ENCODE assay signal across 1 cellular context in the genomic region with DNA sequence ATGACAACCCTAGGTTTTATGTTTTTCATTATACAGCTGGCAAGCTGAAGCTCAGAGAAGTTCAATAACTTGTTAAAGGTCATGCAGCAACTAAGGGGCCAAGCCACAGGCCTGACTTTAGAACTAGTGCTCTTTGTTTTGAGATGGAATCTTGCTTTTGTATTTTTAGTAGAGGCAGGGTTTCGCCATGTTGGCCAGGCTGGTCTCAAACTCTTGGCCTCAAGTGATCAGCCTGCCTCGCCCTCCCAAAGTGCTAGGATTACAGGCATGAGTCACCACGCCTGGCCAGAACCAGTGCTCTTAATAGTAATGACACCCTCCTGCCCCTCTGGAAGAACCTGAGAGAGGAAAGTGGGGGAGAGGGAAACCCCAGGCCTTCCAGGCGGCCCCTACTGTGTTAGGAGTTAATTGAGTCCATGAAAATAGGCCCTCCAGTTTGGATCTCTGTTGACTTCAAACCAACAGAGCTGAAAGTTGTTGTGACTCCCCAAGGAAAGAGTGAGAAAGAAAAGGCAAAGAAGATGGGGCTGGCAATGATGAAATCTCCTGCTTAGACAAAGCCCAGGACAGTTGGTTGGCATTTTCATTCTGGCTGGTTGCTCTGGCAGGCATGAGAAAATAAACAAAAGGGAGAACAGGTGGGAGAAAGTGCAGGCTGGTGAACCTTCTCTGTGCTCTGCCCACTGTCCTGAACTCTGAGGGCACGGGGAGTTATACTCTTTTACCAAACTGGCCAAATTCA.
TF ChIP-seq lines count a peak whose summit lies in the region.

No MANE protein-coding gene starts in this region.

TF ChIP-seq in K562, 482 proteins besides CTCF, POLR2A, EP300 and RAD21 (continues in another document):
- TF ChIP-seq CBFA2T2 (conservative IDR thresholded peaks at IDR 0.05) (no peak), RBM17 (IDR thresholded peaks at IDR 0.05; ENCODE audit: borderline replicate concordance, low read depth, low read length) (no peak), ZBTB7A (IDR thresholded peaks at IDR 0.05; ENCODE audit: borderline replicate concordance, control insufficient read depth, low read depth, low read length) (no peak), HDAC6 (IDR thresholded peaks at IDR 0.05; ENCODE audit: low read depth, low read length) (no peak), FOXJ3 (CRISPR knock-in tag; IDR thresholded peaks at IDR 0.05) (no peak), JUND (IDR thresholded peaks at IDR 0.05; ENCODE audit: borderline replicate concordance, low read depth, low read length) (peak; percentile 75), JUND (tag; IDR thresholded peaks at IDR 0.05; ENCODE audit: borderline replicate concordance, low read depth, low read length) (peak; percentile 43; the same call in 1 of the 3 replicates), SMARCA4 (IDR thresholded peaks at IDR 0.05) (no peak), TAF15 (IDR thresholded peaks at IDR 0.05; ENCODE audit: low read depth, low read length) (no peak), ZNF23 (CRISPR knock-in tag; IDR thresholded peaks at IDR 0.05) (no peak), RCOR1 (IDR thresholded peaks at IDR 0.05; ENCODE audit: borderline replicate concordance in 1 of 2, low read depth in 2 of 2, low read length in 2 of 2) (no peak), MTF1 (CRISPR knock-in tag; IDR thresholded peaks at IDR 0.05; ENCODE audit: borderline replicate concordance) (no peak), PTTG1 (tag; IDR thresholded peaks at IDR 0.05; ENCODE audit: low read depth) (no peak), TARDBP (IDR thresholded peaks at IDR 0.05) (no peak), MYBL2 (IDR thresholded peaks at IDR 0.05; ENCODE audit: low read depth) (no peak), MYBL2 (CRISPR knock-in tag; IDR thresholded peaks at IDR 0.05; ENCODE audit: borderline replicate concordance) (no peak), NCOR1 (IDR thresholded peaks at IDR 0.05) (no peak), MBD2 (IDR thresholded peaks at IDR 0.05; ENCODE audit: borderline replicate concordance, low read depth) (no peak), NCOA1 (IDR thresholded peaks at IDR 0.05; ENCODE audit: low read depth) (no peak), HSF4 (CRISPR knock-in tag; IDR thresholded peaks at IDR 0.05; ENCODE audit: borderline replicate concordance) (no peak), ZNF717 (CRISPR knock-in tag; IDR thresholded peaks at IDR 0.05) (no peak), SIRT6 (IDR thresholded peaks at IDR 0.05; ENCODE audit: low read depth, low read length) (no peak), CEBPB (tag; IDR thresholded peaks at IDR 0.05) (no peak), ZNF143 (CRISPR knock-in tag; IDR thresholded peaks at IDR 0.05) (no peak), NR1H2 (CRISPR knock-in tag; IDR thresholded peaks at IDR 0.05) (no peak), PML (IDR thresholded peaks at IDR 0.05; ENCODE audit: low read length) (0 out of 2 replicates have a peak, but pooled peaks have one; percentile 13), IFI16 (CRISPR knock-in tag; IDR thresholded peaks at IDR 0.05) (no peak), PCBP2 (IDR thresholded peaks at IDR 0.05; ENCODE audit: low read depth, low read length, poor library complexity, severe bottlenecking) (no peak), MCM3 (IDR thresholded peaks at IDR 0.05) (no peak), JUN (IDR thresholded peaks at IDR 0.05; ENCODE audit: borderline replicate concordance, low read depth, low read length) (peak; percentile 5; the same call in 1 of the 2 replicates), JUN (CRISPR knock-in tag; IDR thresholded peaks at IDR 0.05; ENCODE audit: borderline replicate concordance) (no peak)
- TF ChIP-seq, protein P1, sequence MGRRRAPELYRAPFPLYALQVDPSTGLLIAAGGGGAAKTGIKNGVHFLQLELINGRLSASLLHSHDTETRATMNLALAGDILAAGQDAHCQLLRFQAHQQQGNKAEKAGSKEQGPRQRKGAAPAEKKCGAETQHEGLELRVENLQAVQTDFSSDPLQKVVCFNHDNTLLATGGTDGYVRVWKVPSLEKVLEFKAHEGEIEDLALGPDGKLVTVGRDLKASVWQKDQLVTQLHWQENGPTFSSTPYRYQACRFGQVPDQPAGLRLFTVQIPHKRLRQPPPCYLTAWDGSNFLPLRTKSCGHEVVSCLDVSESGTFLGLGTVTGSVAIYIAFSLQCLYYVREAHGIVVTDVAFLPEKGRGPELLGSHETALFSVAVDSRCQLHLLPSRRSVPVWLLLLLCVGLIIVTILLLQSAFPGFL (CRISPR knock-in tag; IDR thresholded peaks at IDR 0.05): no peak
- TF ChIP-seq, protein P2, sequence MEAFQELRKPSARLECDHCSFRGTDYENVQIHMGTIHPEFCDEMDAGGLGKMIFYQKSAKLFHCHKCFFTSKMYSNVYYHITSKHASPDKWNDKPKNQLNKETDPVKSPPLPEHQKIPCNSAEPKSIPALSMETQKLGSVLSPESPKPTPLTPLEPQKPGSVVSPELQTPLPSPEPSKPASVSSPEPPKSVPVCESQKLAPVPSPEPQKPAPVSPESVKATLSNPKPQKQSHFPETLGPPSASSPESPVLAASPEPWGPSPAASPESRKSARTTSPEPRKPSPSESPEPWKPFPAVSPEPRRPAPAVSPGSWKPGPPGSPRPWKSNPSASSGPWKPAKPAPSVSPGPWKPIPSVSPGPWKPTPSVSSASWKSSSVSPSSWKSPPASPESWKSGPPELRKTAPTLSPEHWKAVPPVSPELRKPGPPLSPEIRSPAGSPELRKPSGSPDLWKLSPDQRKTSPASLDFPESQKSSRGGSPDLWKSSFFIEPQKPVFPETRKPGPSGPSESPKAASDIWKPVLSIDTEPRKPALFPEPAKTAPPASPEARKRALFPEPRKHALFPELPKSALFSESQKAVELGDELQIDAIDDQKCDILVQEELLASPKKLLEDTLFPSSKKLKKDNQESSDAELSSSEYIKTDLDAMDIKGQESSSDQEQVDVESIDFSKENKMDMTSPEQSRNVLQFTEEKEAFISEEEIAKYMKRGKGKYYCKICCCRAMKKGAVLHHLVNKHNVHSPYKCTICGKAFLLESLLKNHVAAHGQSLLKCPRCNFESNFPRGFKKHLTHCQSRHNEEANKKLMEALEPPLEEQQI (IDR thresholded peaks at IDR 0.05): no peak
- TF ChIP-seq, protein P3, sequence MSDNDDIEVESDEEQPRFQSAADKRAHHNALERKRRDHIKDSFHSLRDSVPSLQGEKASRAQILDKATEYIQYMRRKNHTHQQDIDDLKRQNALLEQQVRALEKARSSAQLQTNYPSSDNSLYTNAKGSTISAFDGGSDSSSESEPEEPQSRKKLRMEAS (CRISPR knock-in tag; IDR thresholded peaks at IDR 0.05): no peak
- TF ChIP-seq, protein P4, sequence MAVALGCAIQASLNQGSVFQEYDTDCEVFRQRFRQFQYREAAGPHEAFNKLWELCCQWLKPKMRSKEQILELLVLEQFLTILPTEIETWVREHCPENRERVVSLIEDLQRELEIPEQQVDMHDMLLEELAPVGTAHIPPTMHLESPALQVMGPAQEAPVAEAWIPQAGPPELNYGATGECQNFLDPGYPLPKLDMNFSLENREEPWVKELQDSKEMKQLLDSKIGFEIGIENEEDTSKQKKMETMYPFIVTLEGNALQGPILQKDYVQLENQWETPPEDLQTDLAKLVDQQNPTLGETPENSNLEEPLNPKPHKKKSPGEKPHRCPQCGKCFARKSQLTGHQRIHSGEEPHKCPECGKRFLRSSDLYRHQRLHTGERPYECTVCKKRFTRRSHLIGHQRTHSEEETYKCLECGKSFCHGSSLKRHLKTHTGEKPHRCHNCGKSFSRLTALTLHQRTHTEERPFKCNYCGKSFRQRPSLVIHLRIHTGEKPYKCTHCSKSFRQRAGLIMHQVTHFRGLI (CRISPR knock-in tag; IDR thresholded peaks at IDR 0.05): no peak
- TF ChIP-seq, protein P5, sequence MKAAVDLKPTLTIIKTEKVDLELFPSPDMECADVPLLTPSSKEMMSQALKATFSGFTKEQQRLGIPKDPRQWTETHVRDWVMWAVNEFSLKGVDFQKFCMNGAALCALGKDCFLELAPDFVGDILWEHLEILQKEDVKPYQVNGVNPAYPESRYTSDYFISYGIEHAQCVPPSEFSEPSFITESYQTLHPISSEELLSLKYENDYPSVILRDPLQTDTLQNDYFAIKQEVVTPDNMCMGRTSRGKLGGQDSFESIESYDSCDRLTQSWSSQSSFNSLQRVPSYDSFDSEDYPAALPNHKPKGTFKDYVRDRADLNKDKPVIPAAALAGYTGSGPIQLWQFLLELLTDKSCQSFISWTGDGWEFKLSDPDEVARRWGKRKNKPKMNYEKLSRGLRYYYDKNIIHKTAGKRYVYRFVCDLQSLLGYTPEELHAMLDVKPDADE (conservative IDR thresholded peaks at IDR 0.05; ENCODE audit: control insufficient read depth, low read depth, low read length): no peak
- TF ChIP-seq, protein P6, sequence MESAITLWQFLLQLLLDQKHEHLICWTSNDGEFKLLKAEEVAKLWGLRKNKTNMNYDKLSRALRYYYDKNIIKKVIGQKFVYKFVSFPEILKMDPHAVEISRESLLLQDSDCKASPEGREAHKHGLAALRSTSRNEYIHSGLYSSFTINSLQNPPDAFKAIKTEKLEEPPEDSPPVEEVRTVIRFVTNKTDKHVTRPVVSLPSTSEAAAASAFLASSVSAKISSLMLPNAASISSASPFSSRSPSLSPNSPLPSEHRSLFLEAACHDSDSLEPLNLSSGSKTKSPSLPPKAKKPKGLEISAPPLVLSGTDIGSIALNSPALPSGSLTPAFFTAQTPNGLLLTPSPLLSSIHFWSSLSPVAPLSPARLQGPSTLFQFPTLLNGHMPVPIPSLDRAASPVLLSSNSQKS (CRISPR knock-in tag; IDR thresholded peaks at IDR 0.05): no peak
- TF ChIP-seq, protein P7, sequence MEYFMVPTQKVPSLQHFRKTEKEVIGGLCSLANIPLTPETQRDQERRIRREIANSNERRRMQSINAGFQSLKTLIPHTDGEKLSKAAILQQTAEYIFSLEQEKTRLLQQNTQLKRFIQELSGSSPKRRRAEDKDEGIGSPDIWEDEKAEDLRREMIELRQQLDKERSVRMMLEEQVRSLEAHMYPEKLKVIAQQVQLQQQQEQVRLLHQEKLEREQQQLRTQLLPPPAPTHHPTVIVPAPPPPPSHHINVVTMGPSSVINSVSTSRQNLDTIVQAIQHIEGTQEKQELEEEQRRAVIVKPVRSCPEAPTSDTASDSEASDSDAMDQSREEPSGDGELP (CRISPR knock-in tag; IDR thresholded peaks at IDR 0.05; ENCODE audit: borderline replicate concordance): 0 out of 2 replicates have a peak, but pooled peaks have one; percentile 12
- TF ChIP-seq, protein P8, sequence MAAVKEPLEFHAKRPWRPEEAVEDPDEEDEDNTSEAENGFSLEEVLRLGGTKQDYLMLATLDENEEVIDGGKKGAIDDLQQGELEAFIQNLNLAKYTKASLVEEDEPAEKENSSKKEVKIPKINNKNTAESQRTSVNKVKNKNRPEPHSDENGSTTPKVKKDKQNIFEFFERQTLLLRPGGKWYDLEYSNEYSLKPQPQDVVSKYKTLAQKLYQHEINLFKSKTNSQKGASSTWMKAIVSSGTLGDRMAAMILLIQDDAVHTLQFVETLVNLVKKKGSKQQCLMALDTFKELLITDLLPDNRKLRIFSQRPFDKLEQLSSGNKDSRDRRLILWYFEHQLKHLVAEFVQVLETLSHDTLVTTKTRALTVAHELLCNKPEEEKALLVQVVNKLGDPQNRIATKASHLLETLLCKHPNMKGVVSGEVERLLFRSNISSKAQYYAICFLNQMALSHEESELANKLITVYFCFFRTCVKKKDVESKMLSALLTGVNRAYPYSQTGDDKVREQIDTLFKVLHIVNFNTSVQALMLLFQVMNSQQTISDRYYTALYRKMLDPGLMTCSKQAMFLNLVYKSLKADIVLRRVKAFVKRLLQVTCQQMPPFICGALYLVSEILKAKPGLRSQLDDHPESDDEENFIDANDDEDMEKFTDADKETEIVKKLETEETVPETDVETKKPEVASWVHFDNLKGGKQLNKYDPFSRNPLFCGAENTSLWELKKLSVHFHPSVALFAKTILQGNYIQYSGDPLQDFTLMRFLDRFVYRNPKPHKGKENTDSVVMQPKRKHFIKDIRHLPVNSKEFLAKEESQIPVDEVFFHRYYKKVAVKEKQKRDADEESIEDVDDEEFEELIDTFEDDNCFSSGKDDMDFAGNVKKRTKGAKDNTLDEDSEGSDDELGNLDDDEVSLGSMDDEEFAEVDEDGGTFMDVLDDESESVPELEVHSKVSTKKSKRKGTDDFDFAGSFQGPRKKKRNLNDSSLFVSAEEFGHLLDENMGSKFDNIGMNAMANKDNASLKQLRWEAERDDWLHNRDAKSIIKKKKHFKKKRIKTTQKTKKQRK (IDR thresholded peaks at IDR 0.05; ENCODE audit: borderline replicate concordance, low read depth, low read length): no peak
- TF ChIP-seq, protein P9, sequence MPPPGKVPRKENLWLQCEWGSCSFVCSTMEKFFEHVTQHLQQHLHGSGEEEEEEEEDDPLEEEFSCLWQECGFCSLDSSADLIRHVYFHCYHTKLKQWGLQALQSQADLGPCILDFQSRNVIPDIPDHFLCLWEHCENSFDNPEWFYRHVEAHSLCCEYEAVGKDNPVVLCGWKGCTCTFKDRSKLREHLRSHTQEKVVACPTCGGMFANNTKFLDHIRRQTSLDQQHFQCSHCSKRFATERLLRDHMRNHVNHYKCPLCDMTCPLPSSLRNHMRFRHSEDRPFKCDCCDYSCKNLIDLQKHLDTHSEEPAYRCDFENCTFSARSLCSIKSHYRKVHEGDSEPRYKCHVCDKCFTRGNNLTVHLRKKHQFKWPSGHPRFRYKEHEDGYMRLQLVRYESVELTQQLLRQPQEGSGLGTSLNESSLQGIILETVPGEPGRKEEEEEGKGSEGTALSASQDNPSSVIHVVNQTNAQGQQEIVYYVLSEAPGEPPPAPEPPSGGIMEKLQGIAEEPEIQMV (tag; conservative IDR thresholded peaks at IDR 0.05; ENCODE audit: low read depth): no peak
- TF ChIP-seq, protein P10, sequence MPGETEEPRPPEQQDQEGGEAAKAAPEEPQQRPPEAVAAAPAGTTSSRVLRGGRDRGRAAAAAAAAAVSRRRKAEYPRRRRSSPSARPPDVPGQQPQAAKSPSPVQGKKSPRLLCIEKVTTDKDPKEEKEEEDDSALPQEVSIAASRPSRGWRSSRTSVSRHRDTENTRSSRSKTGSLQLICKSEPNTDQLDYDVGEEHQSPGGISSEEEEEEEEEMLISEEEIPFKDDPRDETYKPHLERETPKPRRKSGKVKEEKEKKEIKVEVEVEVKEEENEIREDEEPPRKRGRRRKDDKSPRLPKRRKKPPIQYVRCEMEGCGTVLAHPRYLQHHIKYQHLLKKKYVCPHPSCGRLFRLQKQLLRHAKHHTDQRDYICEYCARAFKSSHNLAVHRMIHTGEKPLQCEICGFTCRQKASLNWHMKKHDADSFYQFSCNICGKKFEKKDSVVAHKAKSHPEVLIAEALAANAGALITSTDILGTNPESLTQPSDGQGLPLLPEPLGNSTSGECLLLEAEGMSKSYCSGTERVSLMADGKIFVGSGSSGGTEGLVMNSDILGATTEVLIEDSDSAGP (CRISPR knock-in tag; IDR thresholded peaks at IDR 0.05): no peak
